In the genomic region with DNA sequence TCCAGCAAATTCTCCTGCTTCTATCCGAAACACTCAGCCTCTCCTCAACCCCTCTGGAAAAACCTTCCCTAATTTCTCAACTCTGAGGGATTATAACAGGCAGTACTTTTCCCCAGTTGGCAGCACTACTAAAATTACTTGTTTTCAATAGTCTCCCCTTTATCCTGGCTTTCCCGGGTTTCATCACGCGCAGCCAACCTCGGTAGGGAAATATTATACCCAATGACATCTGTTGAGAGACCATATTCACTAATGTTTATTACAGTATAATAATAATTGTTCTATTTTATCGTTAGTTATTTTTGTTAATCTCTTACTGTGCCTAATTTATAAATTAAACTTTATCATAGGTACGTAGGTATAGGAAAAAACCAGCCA, we compare ENCODE assay signal across 8 cellular contexts. TPM values are rescaled to one million over a fixed set of nuclear protein-coding genes. Genes with fewer than 3 reads are reported as not detected.
A peak's percentile ranks its signal among the peaks of the same experiment; 100 is the strongest.
DNase-seq lines count a peak whose midpoint lies in the region; ATAC-seq, FAIRE-seq and TF ChIP-seq lines count a peak whose summit lies in the region.

No MANE protein-coding gene starts in this region.

- H3K79me2 ChIP-seq in HCT116 (ENCODE audit: insufficient read depth, low read length) (peaks cover 43% of the 10 kb centered on the region), astrocyte (ENCODE audit: insufficient read depth, low read length) (peaks cover 24% of the 10 kb centered on the region)

- H3K4me2 ChIP-seq in HCT116 (ENCODE audit: low read length): peak overlapping the region; percentile 86
- H3K4me2 ChIP-seq in astrocyte (ENCODE audit: low read length): peak overlapping the region; percentile 91

- no peak overlapping the region for H3K27ac Mint-ChIP-seq in astrocyte (ENCODE audit: unreplicated experiment)

- intact Hi-C loops in A673 (cut with micrococcal nuclease; ENCODE audit: unreplicated experiment) (no loop called here), HCT116 (cut with micrococcal nuclease) (no loop called here), left colon (cut with DNase I, micrococcal nuclease) (no loop called here), thyroid gland (cut with DNase I) (no loop called here)

- H3K27ac ChIP-seq in A673 (ENCODE audit: low read depth, low read length, poor library complexity, severe bottlenecking) (peak overlapping the region; percentile 93), HCT116 (ENCODE audit: low read depth, low read length) (peak overlapping the region; percentile 63; the same call in 1 of the 2 replicates), astrocyte (ENCODE audit: low read depth, low read length) (no peak overlapping the region), thyroid gland (peak overlapping the region in 2 of 3 donors; percentile 37 to 58)

- no peaks in the 10 kb centered on the region for H3K36me3 Mint-ChIP-seq in astrocyte (ENCODE audit: low read depth, unreplicated experiment)

- DNase-seq in A673 (ENCODE audit: low spot score) (no peak), HCT116 (ENCODE audit: low read depth, low spot score) (no peak), astrocyte (ENCODE audit: low read depth) (no peak), left colon (no peak), thyroid gland (no peak), hepatic stellate cell (ENCODE audit: low spot score) (no peak), dermis blood vessel endothelial cell (no peak), NOMO-1 treated with dmso at 0.1 percent for 144 hours (lab: John Stamatoyannopoulos, UW; ENCODE audit: unreplicated experiment) (no peak)

- H3K9ac ChIP-seq in HCT116 (ENCODE audit: low read length) (peak overlapping the region; percentile 99), astrocyte (ENCODE audit: low read length) (peak overlapping the region; percentile 96)

- H3K4me3 Mint-ChIP-seq in astrocyte (ENCODE audit: unreplicated experiment): peak overlapping the region; percentile 97

- H3K9me2 ChIP-seq in HCT116 (ENCODE audit: insufficient read depth): no peaks in the 10 kb centered on the region

- H3K4me1 Mint-ChIP-seq in astrocyte (ENCODE audit: low read depth, unreplicated experiment): peaks cover 6% of the 10 kb centered on the region

- no peaks in the 10 kb centered on the region for H4K20me1 ChIP-seq in HCT116 (ENCODE audit: insufficient read depth)
- no peaks in the 10 kb centered on the region for H4K20me1 ChIP-seq in astrocyte (ENCODE audit: insufficient read depth, low read length)

- POLR2A ChIA-PET in A673 (lab: Charles Lee; ENCODE audit: low non-redundant PET) (no interaction called here), HCT116 (lab: Charles Lee) (interaction anchor here (0.8 to 1.0 kb wide), 2 partner anchors 9 to 12 kb away, joined by 3 read pairs; no protein-coding TSS in a partner anchor)

- no peak for FAIRE-seq in astrocyte (lab: Jason Lieb, UNC)

- H3K27me3 ChIP-seq in A673 (replicated peaks; ENCODE audit: insufficient read depth, low read depth, low read length, poor library complexity) (no peaks in the 10 kb centered on the region), HCT116 (ENCODE audit: insufficient read depth, low read length) (no peaks in the 10 kb centered on the region), astrocyte (ENCODE audit: insufficient read depth, low read length) (no peaks in the 10 kb centered on the region), thyroid gland (no peaks in the 10 kb centered on the region)

- ATAC-seq in HCT116 (peak; percentile 41), left colon (peak; percentile 13)

- H3K4me3 ChIP-seq in A673 (ENCODE audit: low read depth, low read length, poor library complexity, severe bottlenecking): peak overlapping the region; percentile 76
- H3K4me3 ChIP-seq in HCT116 (replicated peaks in 1 of 2; ENCODE audit: low read depth in 1 of 2, low read length in 2 of 2): peak overlapping the region; percentile 94 to 95
- H3K4me3 ChIP-seq in astrocyte (ENCODE audit: insufficient read depth, low read depth, low read length): peak overlapping the region; percentile 92
- H3K4me3 ChIP-seq in thyroid gland (replicated peaks in 1 of 3): peak overlapping the region in 1 of 3 donors; percentile 78

- H3K9me3 Mint-ChIP-seq in astrocyte (ENCODE audit: unreplicated experiment): no peaks in the 10 kb centered on the region

- no peak for TF ChIP-seq CTCF in A673 (conservative IDR thresholded peaks at IDR 0.05; ENCODE audit: low read depth, low read length)
- TF ChIP-seq CTCF in HCT116 (IDR thresholded peaks at IDR 0.05 in 2 of 3, conservative IDR thresholded peaks at IDR 0.05 in 1 of 3; ENCODE audit: borderline replicate concordance in 1 of 3, insufficient read depth in 1 of 3, low read depth in 2 of 3, low read length in 2 of 3): no peak
- no peak for TF ChIP-seq CTCF in astrocyte (IDR thresholded peaks at IDR 0.05; ENCODE audit: insufficient read depth, low read depth, low read length)
- no peak for TF ChIP-seq CTCF in thyroid gland (IDR thresholded peaks at IDR 0.05)

- TF ChIP-seq POLR2A in HCT116 (IDR thresholded peaks at IDR 0.05; ENCODE audit: borderline replicate concordance, extremely low read depth, insufficient read depth, insufficient read length) (no peak), thyroid gland (IDR thresholded peaks at IDR 0.05) (no peak)

- H3K4me1 ChIP-seq in A673 (ENCODE audit: insufficient read depth, low read length, poor library complexity, severe bottlenecking) (peaks cover 3% of the 10 kb centered on the region), HCT116 (ENCODE audit: control insufficient read depth in 1 of 2, insufficient read depth in 2 of 2, low read length in 2 of 2) (peaks cover 15 to 23% of the 10 kb centered on the region in 2 experiments; a peak in 3 of 4 replicates), astrocyte (ENCODE audit: insufficient read depth, low read length) (peaks cover 7% of the 10 kb centered on the region), thyroid gland (peaks cover 9 to 13% of the 10 kb centered on the region in 2 donors)

- TF ChIP-seq RAD21 in HCT116 (IDR thresholded peaks at IDR 0.05; ENCODE audit: low read depth): no peak

- no peaks in the 10 kb centered on the region for H3K9me3 ChIP-seq in A673 (ENCODE audit: low read depth, low read length, poor library complexity, severe bottlenecking)
- H3K9me3 ChIP-seq in HCT116 (ENCODE audit: control insufficient read depth in 1 of 2, insufficient read depth in 1 of 2, low read depth in 1 of 2, low read length in 2 of 2): no peaks in the 10 kb centered on the region
- H3K9me3 ChIP-seq in astrocyte (ENCODE audit: insufficient read depth, low read depth, low read length): no peaks in the 10 kb centered on the region
- no peaks in the 10 kb centered on the region for H3K9me3 ChIP-seq in thyroid gland

- WGBS in thyroid gland, 2 donors: 11 to 13% methylated on average over 7 of the region's 7 CpGs

- H3K27me3 Mint-ChIP-seq in astrocyte (ENCODE audit: low read depth, unreplicated experiment): peaks cover 3% of the 10 kb centered on the region

- H2AFZ ChIP-seq in HCT116 (ENCODE audit: low read depth, low read length, poor library complexity, severe bottlenecking) (peak overlapping the region; percentile 72), astrocyte (ENCODE audit: low read depth, low read length) (peak overlapping the region; percentile 98)

- BruUV-seq in A673 (replicated peaks; lab: Mats Ljungman, UMichigan): TSS peak; percentile 87
- BruUV-seq in HCT116 (replicated peaks; lab: Mats Ljungman, UMichigan): TSS peak; percentile 91

- RAD21 ChIA-PET in HCT116 (lab: Charles Lee; ENCODE audit: low non-redundant PET in 1 of 2, low total read pairs in 2 of 2, uncharacterized antibody in 2 of 2, unreplicated experiment in 2 of 2): interaction anchor here in 1 of 2 experiments (0.8 kb wide), 1 partner anchor 148 kb away, joined by 3 read pairs; no protein-coding TSS in a partner anchor

- H3K36me3 ChIP-seq in A673 (ENCODE audit: insufficient read depth, low read length, poor library complexity, severe bottlenecking): peaks cover 34% of the 10 kb centered on the region
- H3K36me3 ChIP-seq in HCT116 (ENCODE audit: control insufficient read depth in 1 of 2, insufficient read depth in 2 of 2, low read length in 2 of 2): peaks cover 3 to 21% of the 10 kb centered on the region in 2 experiments; a peak in 2 of 4 replicates
- peaks cover 4% of the 10 kb centered on the region for H3K36me3 ChIP-seq in astrocyte (ENCODE audit: insufficient read depth, low read length)
- peaks cover 0 to 6% of the 10 kb centered on the region in 2 donors for H3K36me3 ChIP-seq in thyroid gland

- CTCF ChIA-PET in A673 (lab: Charles Lee): no interaction called here
- CTCF ChIA-PET in HCT116 (lab: Charles Lee): interaction anchor here (1.0 kb wide), 1 partner anchor 336 kb away, joined by 4 read pairs; no protein-coding TSS in a partner anchor

TF ChIP-seq in HCT116, 20 proteins besides CTCF, POLR2A, EP300 and RAD21 (continues in another document):
- TF ChIP-seq ELF1 (IDR thresholded peaks at IDR 0.05; ENCODE audit: borderline replicate concordance, low read depth): no peak
- no peak for TF ChIP-seq CBX3 (IDR thresholded peaks at IDR 0.05; ENCODE audit: low read depth)
- no peak for TF ChIP-seq ZFX (IDR thresholded peaks at IDR 0.05)
- TF ChIP-seq, protein P1, sequence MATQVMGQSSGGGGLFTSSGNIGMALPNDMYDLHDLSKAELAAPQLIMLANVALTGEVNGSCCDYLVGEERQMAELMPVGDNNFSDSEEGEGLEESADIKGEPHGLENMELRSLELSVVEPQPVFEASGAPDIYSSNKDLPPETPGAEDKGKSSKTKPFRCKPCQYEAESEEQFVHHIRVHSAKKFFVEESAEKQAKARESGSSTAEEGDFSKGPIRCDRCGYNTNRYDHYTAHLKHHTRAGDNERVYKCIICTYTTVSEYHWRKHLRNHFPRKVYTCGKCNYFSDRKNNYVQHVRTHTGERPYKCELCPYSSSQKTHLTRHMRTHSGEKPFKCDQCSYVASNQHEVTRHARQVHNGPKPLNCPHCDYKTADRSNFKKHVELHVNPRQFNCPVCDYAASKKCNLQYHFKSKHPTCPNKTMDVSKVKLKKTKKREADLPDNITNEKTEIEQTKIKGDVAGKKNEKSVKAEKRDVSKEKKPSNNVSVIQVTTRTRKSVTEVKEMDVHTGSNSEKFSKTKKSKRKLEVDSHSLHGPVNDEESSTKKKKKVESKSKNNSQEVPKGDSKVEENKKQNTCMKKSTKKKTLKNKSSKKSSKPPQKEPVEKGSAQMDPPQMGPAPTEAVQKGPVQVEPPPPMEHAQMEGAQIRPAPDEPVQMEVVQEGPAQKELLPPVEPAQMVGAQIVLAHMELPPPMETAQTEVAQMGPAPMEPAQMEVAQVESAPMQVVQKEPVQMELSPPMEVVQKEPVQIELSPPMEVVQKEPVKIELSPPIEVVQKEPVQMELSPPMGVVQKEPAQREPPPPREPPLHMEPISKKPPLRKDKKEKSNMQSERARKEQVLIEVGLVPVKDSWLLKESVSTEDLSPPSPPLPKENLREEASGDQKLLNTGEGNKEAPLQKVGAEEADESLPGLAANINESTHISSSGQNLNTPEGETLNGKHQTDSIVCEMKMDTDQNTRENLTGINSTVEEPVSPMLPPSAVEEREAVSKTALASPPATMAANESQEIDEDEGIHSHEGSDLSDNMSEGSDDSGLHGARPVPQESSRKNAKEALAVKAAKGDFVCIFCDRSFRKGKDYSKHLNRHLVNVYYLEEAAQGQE (IDR thresholded peaks at IDR 0.05; ENCODE audit: low read depth): no peak

RNA-seq across cellular contexts. Expression of a gene that starts 0.3 kb away (rescaled TPM):
- total RNA-seq in A673 (2021) (68.3 and 76.5 TPM in 2 replicates), HCT116 (2021; ENCODE audit: unreplicated experiment) (18.9 TPM), astrocyte (6.5 and 7.5 TPM in 2 replicates), left colon (10 to 100 TPM; 21.0 to 33.3 TPM), thyroid gland (10 to 100 TPM; 13.0 to 14.8 (median 14.3) TPM), dermis blood vessel endothelial cell (13.8 and 19.9 TPM in 2 replicates)
- 8.1 and 8.2 TPM in 2 replicates for polyA plus RNA-seq in HCT116 (2012)
